24 cellular contexts compared by ENCODE assay signal in genomic region chr3:17360991-17361390, GRCh38.
"Had no signal": no experiment of that assay in that cellular context is flagged by ENCODE, and none has a peak within 500 bp of the region (broad histone marks: within the 10 kb centered on the region; RNA-seq: fewer than 3 reads in every experiment).

No MANE protein-coding gene starts in this region.

- H3K27ac ChIP-seq: epithelial cell of prostate, left ventricle myocardium inferior, suprapubic skin, tibial artery, upper lobe of right lung had no signal

- H3K4me3 Mint-ChIP-seq: activated CD4-positive, alpha-beta memory T cell treated with anti-CD3 and anti-CD28 coated beads, Interleukin-2, amount 10 ng/mL, durations not matched to agents 7 days and 5 days; activated CD4-positive, alpha-beta T cell treated with anti-CD3 and anti-CD28 coated beads, Interleukin-2, amount 10 ng/mL, durations not matched to agents 7 days and 5 days; central memory CD8-positive, alpha-beta T cell; natural killer cell treated with Interleukin-12 subunit alpha and Interleukin-12 subunit beta and Interleukin-15 and Interleukin-18, amount 100 ng/mL, for 72 hours had no signal

- ATAC-seq: activated naive CD4-positive, alpha-beta T cell treated with anti-CD3 and anti-CD28 coated beads, Interleukin-2, amount 50 U/mL, for 72 hours; mucosa of descending colon; natural killer cell treated with Interleukin-12 subunit alpha and Interleukin-12 subunit beta and Interleukin-15 and Interleukin-18, amount 100 ng/mL, for 72 hours; right cardiac atrium; upper lobe of right lung had no signal

- H3K36me3 ChIP-seq: left ventricle myocardium inferior, suprapubic skin, tibial artery, upper lobe of right lung had no signal

- H3K4me1 Mint-ChIP-seq: activated CD4-positive, alpha-beta memory T cell treated with anti-CD3 and anti-CD28 coated beads, Interleukin-2, amount 10 ng/mL, durations not matched to agents 7 days and 5 days; activated CD4-positive, alpha-beta T cell treated with anti-CD3 and anti-CD28 coated beads, Interleukin-2, amount 10 ng/mL, durations not matched to agents 7 days and 5 days; central memory CD8-positive, alpha-beta T cell had no signal

- H3K4me3 ChIP-seq: left ventricle myocardium inferior, lung, mucosa of descending colon, suprapubic skin, tibial artery, upper lobe of right lung had no signal

- H3K36me3 Mint-ChIP-seq: activated naive CD4-positive, alpha-beta T cell treated with anti-CD3 and anti-CD28 coated beads, Interleukin-2, amount 50 U/mL, for 72 hours; natural killer cell treated with Interleukin-12 subunit alpha and Interleukin-12 subunit beta and Interleukin-15 and Interleukin-18, amount 100 ng/mL, for 72 hours had no signal

- H3K4me1 ChIP-seq: left ventricle myocardium inferior, tibial artery, upper lobe of right lung had no signal

- H3K9me3 Mint-ChIP-seq: activated CD4-positive, alpha-beta memory T cell treated with anti-CD3 and anti-CD28 coated beads, Interleukin-2, amount 10 ng/mL, durations not matched to agents 7 days and 5 days; activated CD4-positive, alpha-beta T cell treated with anti-CD3 and anti-CD28 coated beads, Interleukin-2, amount 10 ng/mL, durations not matched to agents 7 days and 5 days; activated naive CD4-positive, alpha-beta T cell treated with anti-CD3 and anti-CD28 coated beads, Interleukin-2, amount 50 U/mL, for 72 hours; central memory CD8-positive, alpha-beta T cell; natural killer cell treated with Interleukin-12 subunit alpha and Interleukin-12 subunit beta and Interleukin-15 and Interleukin-18, amount 100 ng/mL, for 72 hours had no signal

- H3K27ac Mint-ChIP-seq: activated CD4-positive, alpha-beta memory T cell treated with anti-CD3 and anti-CD28 coated beads, Interleukin-2, amount 10 ng/mL, durations not matched to agents 7 days and 5 days; activated CD4-positive, alpha-beta T cell treated with anti-CD3 and anti-CD28 coated beads, Interleukin-2, amount 10 ng/mL, durations not matched to agents 7 days and 5 days; activated naive CD4-positive, alpha-beta T cell treated with anti-CD3 and anti-CD28 coated beads, Interleukin-2, amount 50 U/mL, for 72 hours; natural killer cell treated with Interleukin-12 subunit alpha and Interleukin-12 subunit beta and Interleukin-15 and Interleukin-18, amount 100 ng/mL, for 72 hours had no signal

- H3K27me3 Mint-ChIP-seq: activated CD4-positive, alpha-beta memory T cell treated with anti-CD3 and anti-CD28 coated beads, Interleukin-2, amount 10 ng/mL, durations not matched to agents 7 days and 5 days; activated CD4-positive, alpha-beta T cell treated with anti-CD3 and anti-CD28 coated beads, Interleukin-2, amount 10 ng/mL, durations not matched to agents 7 days and 5 days; central memory CD8-positive, alpha-beta T cell; natural killer cell treated with Interleukin-12 subunit alpha and Interleukin-12 subunit beta and Interleukin-15 and Interleukin-18, amount 100 ng/mL, for 72 hours had no signal

- H3K9me3 ChIP-seq: left ventricle myocardium inferior, mucosa of descending colon, suprapubic skin, tibial artery, upper lobe of right lung had no signal

- H3K27me3 ChIP-seq: suprapubic skin, tibial artery, upper lobe of right lung had no signal

- DNase-seq: activated CD4-positive, alpha-beta memory T cell treated with anti-CD3 and anti-CD28 coated beads, Interleukin-2, amount 10 ng/mL, durations not matched to agents 7 days and 5 days; activated CD4-positive, alpha-beta T cell treated with anti-CD3 and anti-CD28 coated beads, Interleukin-2, amount 10 ng/mL, durations not matched to agents 7 days and 5 days; activated CD4-positive, CD25-positive, alpha-beta regulatory T cell treated with anti-CD3 and anti-CD28 coated beads, Interleukin-2, amount 50 U/mL, for 72 hours; activated naive CD4-positive, alpha-beta T cell; activated T-cell treated with anti-CD3 and anti-CD28 coated beads, Interleukin-2, amount 50 U/mL, for 48 hours; anterior cingulate cortex; effector CD8-positive, alpha-beta T cell; islet precursor cell; left ventricle myocardium inferior; mucosa of descending colon; posterior cingulate gyrus; right cardiac atrium; stimulated activated CD4-positive, alpha-beta T cell treated with anti-CD3 and anti-CD28 coated beads, Interleukin-15, amount 100 ng/mL, for 24 hours; stimulated activated CD4-positive, alpha-beta T cell treated with anti-CD3 and anti-CD28 coated beads, Interleukin-2, amount 100 ng/mL, for 24 hours; stimulated activated naive CD4-positive, alpha-beta T cell; T-helper 2 cell; tibial artery; upper lobe of right lung had no signal
